23 cellular contexts compared by ENCODE assay signal in genomic region chr5:123133438-123134100, GRCh38. TPM values are rescaled to one million over a fixed set of nuclear protein-coding genes. Genes with fewer than 3 reads are reported as not detected.
"Had no signal": no experiment of that assay in that cellular context is flagged by ENCODE, and none has a peak within 500 bp of the region (broad histone marks: within the 10 kb centered on the region; RNA-seq: fewer than 3 reads in every experiment).

No MANE protein-coding gene starts in this region.

- H2AFZ ChIP-seq: parathyroid adenoma had no signal

- H3K27ac ChIP-seq: colonic mucosa, foreskin keratinocyte, parathyroid adenoma, prostate gland, spleen had no signal

- H3K4me3 ChIP-seq: colonic mucosa, mucosa of descending colon, prostate gland, spleen had no signal

- H3K79me2 ChIP-seq: parathyroid adenoma had no signal

- H3K27me3 ChIP-seq: colonic mucosa, foreskin keratinocyte had no signal

- DNase-seq: cerebellar nuclear complex; colonic mucosa; dermis blood vessel endothelial cell; erythroblast; foreskin keratinocyte; immature natural killer cell; left ventricle myocardium superior; mucosa of descending colon; occipital lobe; retina; spleen; stimulated activated CD4-positive, alpha-beta T cell treated with anti-CD3 and anti-CD28 coated beads, Interleukin-15, amount 100 ng/mL, for 24 hours; stimulated activated CD4-positive, alpha-beta T cell treated with anti-CD3 and anti-CD28 coated beads, Interleukin-1b, Interleukin-23, amount 100 ng/mL, for 48 hours; stimulated activated CD4-positive, alpha-beta T cell treated with anti-CD3 and anti-CD28 coated beads, Interleukin-4, amount 100 ng/mL, for 24 hours; stimulated activated naive CD8-positive, alpha-beta T cell treated with anti-CD3 and anti-CD28 coated beads, Interleukin-15, amount 100 ng/mL, for 72 hours had no signal

- H3K36me3 ChIP-seq: colonic mucosa, prostate gland, spleen had no signal

- H3K4me1 ChIP-seq: colonic mucosa, foreskin keratinocyte, parathyroid adenoma, prostate gland, spleen had no signal

- H3K9me3 ChIP-seq: colonic mucosa, mucosa of descending colon, prostate gland, spleen had no signal

- ATAC-seq: foreskin keratinocyte; left ventricle myocardium superior; mucosa of descending colon; natural killer cell treated with Interleukin-12 subunit alpha and Interleukin-12 subunit beta and Interleukin-15 and Interleukin-18, amount 100 ng/mL, for 72 hours; sciatic nerve; stimulated activated memory B cell treated with anti-CD40 and anti-IgM and Interleukin-4, amounts not matched to agents 10 μg/mL and 1 μg/mL and 100 μg/mL, for 72 hours; stimulated activated naive CD8-positive, alpha-beta T cell treated with anti-CD3 and anti-CD28 coated beads, Interleukin-15, amount 100 ng/mL, for 72 hours had no signal

- H3K9ac ChIP-seq: parathyroid adenoma had no signal

- FAIRE-seq: endothelial cell of umbilical vein, keratinocyte, urothelium cell line had no signal

RNA-seq across cellular contexts. Expression of gene PRDM6, which starts 44.5 kb away (rescaled TPM):
- total RNA-seq: dermis blood vessel endothelial cell; natural killer cell treated with Interleukin-12 subunit alpha and Interleukin-12 subunit beta and Interleukin-15 and Interleukin-18, amount 100 ng/mL, for 72 hours had no signal
- polyA plus RNA-seq: immature natural killer cell had no signal
